ENCODE assay signal across 9 cellular contexts in genomic region chr5:111735829-111736228, GRCh38. TPM values are rescaled to one million over a fixed set of nuclear protein-coding genes. Genes with fewer than 3 reads are reported as not detected.
DNase-seq lines count a peak whose midpoint lies in the region; FAIRE-seq and TF ChIP-seq lines count a peak whose summit lies in the region.
"Had no signal": no experiment of that assay in that cellular context is flagged by ENCODE, and none has a peak within 500 bp of the region (broad histone marks: within the 10 kb centered on the region; RNA-seq: fewer than 3 reads in every experiment).

No MANE protein-coding gene starts in this region.

- no TSS peak for BruUV-seq in OCI-LY7 (replicated peaks; lab: Mats Ljungman, UMichigan)

- no peak for DNase-seq in D721Med (ENCODE audit: insufficient read length, low spot score)
- DNase-seq in NCI-H226, result peak; percentile 76
- DNase-seq in epithelial cell of esophagus (ENCODE audit: low read depth), result peak; percentile 96
- DNase-seq in pons (ENCODE audit: low spot score), result no peak
- DNase-seq in OCI-LY7 (ENCODE audit: low spot score), result no peak
- DNase-seq in NCI-H2227 treated with DMSO at 0.1 percent for 48 hours (lab: John Stamatoyannopoulos, UW), result no peak
- no peak for DNase-seq in DMS79 (lab: John Stamatoyannopoulos, UW)

- H3K9me3 ChIP-seq in parathyroid adenoma (ENCODE audit: control insufficient read depth, low read length) (no peaks in the 10 kb centered on the region), OCI-LY7 (ENCODE audit: low read length) (no peaks in the 10 kb centered on the region)

- no peaks in the 10 kb centered on the region for H3K9me2 ChIP-seq in OCI-LY7 (ENCODE audit: insufficient read depth, low read length)

- H3K27ac ChIP-seq in parathyroid adenoma (no peak overlapping the region), OCI-LY7 (ENCODE audit: low read depth, low read length, poor library complexity, severe bottlenecking) (no peak overlapping the region)

- CTCF ChIA-PET in OCI-LY7 (lab: Charles Lee; ENCODE audit: unreplicated experiment), result interaction anchor here (0.6 kb wide), 1 partner anchor 14 kb away, joined by 3 read pairs; no protein-coding TSS in a partner anchor

- H3K79me2 ChIP-seq in parathyroid adenoma (no peaks in the 10 kb centered on the region), OCI-LY7 (ENCODE audit: insufficient read depth, low read depth, low read length) (no peaks in the 10 kb centered on the region)

- H4K20me1 ChIP-seq in OCI-LY7 (ENCODE audit: insufficient read depth, low read length), result 0 out of 2 replicates have a peak, but pooled peaks cover 3% of the 10 kb centered on the region

- intact Hi-C loops in OCI-LY7 (cut with micrococcal nuclease; ENCODE audit: unreplicated experiment), result no loop called here

- H2AFZ ChIP-seq in parathyroid adenoma (peak overlapping the region; percentile 38), OCI-LY7 (ENCODE audit: low read length) (no peak overlapping the region)

- POLR2A ChIA-PET in OCI-LY7 (lab: Charles Lee), result interaction anchor here (0.6 to 2.2 kb wide), 6 partner anchors 8 to 1151 kb away, joined by 3 to 6 read pairs (median 3); no protein-coding TSS in a partner anchor

- peak; percentile 53 for FAIRE-seq in D721Med (lab: Jason Lieb, UNC)
- FAIRE-seq: endometrium had no signal

- TF ChIP-seq CTCF in D721Med (IDR thresholded peaks at IDR 0.05; ENCODE audit: insufficient read depth, missing control alignments) (no peak), epithelial cell of esophagus (IDR thresholded peaks at IDR 0.05; ENCODE audit: insufficient read depth, low read depth, low read length, missing control alignments) (no peak), parathyroid adenoma (IDR thresholded peaks at IDR 0.05) (no peak), OCI-LY7 (conservative IDR thresholded peaks at IDR 0.05; ENCODE audit: low read length) (no peak)

- H3K4me1 ChIP-seq in parathyroid adenoma (peaks cover 34% of the 10 kb centered on the region), OCI-LY7 (ENCODE audit: insufficient read depth, low read length, poor library complexity, severe bottlenecking) (peaks cover 32% of the 10 kb centered on the region)

- no peak overlapping the region for H3K9ac ChIP-seq in parathyroid adenoma

- no peaks in the 10 kb centered on the region for H3K36me3 ChIP-seq in parathyroid adenoma (ENCODE audit: control insufficient read depth, insufficient read depth, low read length)
- H3K36me3 ChIP-seq in OCI-LY7 (ENCODE audit: insufficient read depth, low read length), result peaks cover 44% of the 10 kb centered on the region

- H3K4me3 ChIP-seq in epithelial cell of esophagus (ENCODE audit: low read length) (no peak overlapping the region), parathyroid adenoma (ENCODE audit: low read depth, low read length) (no peak overlapping the region), OCI-LY7 (ENCODE audit: low read depth, low read length, poor library complexity, severe bottlenecking) (no peak overlapping the region)

- no peaks in the 10 kb centered on the region for H3K27me3 ChIP-seq in parathyroid adenoma (ENCODE audit: control insufficient read depth, insufficient read depth, low read length)

- H3K4me2 ChIP-seq in parathyroid adenoma (ENCODE audit: low read length) (no peak overlapping the region), OCI-LY7 (ENCODE audit: low read length) (no peak overlapping the region)

RNA-seq across cellular contexts. Expression of gene NREP, which starts 21.2 kb away (rescaled TPM):
- total RNA-seq in OCI-LY7 (2014; rRNA removed; shearing (Covaris generic)), result 85.2 and 100 TPM in 2 replicates
- total RNA-seq in OCI-LY7 (2022), result 40.0 and 56.1 TPM in 2 replicates

Comparison
In these comparisons a context has a peak if more than half of its experiments do, and no peak if none do; other contexts are left out.
1. DNase-seq: peak in NCI-H226 (single experiment) and epithelial cell of esophagus (single experiment); none in D721Med (single experiment), pons (single experiment), OCI-LY7 (single experiment), NCI-H2227 treated with DMSO at 0.1 percent for 48 hours (single experiment) and DMS79 (single experiment).